In the genomic region with DNA sequence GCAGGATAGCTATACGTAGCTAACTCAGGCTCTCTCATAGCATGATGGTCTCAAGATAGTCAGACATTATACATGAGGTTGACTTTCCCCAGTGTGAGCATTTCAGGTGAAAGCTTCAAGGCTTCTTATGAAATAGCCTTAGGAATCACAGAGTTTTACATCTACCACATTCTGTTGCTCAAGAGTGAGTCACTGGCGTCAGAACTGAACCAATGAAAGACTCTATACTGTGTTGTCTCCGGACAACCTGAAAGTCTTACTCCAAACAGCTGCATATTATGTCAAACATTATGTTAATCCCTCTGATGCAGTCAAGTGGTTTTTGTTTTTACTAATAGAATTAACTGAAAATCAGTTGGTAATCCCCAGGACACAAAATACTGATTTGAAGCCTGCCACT, we compare ENCODE assay signal across 26 cellular contexts.
DNase-seq lines count a peak whose midpoint lies in the region; TF ChIP-seq lines count a peak whose summit lies in the region.
"Had no signal": no experiment of that assay in that cellular context is flagged by ENCODE, and none has a peak within 500 bp of the region (broad histone marks: within the 10 kb centered on the region; RNA-seq: fewer than 3 reads in every experiment).

No MANE protein-coding gene starts in this region.

- no peak overlapping the region for H4K91ac ChIP-seq in neuronal stem cell (ENCODE audit: low read depth, low read length, poor library complexity)

- H3K27me3 Mint-ChIP-seq in immature natural killer cell (ENCODE audit: low read depth in 3 of 3): peaks cover 0 to 2% (median 0%) of the 10 kb centered on the region in 3 donors
- peaks cover 14% of the 10 kb centered on the region for H3K27me3 Mint-ChIP-seq in progenitor cell of endocrine pancreas
- H3K27me3 Mint-ChIP-seq: activated CD4-positive, alpha-beta memory T cell treated with anti-CD3 and anti-CD28 coated beads, Interleukin-2, amount 10 ng/mL, durations not matched to agents 7 days and 5 days; activated naive CD8-positive, alpha-beta T cell treated with anti-CD3 and anti-CD28 coated beads for 36 hours; CD4-positive, alpha-beta T cell had no signal

- no peaks in the 10 kb centered on the region for H3K79me1 ChIP-seq in neuronal stem cell (ENCODE audit: low read depth, low read length)

- TF ChIP-seq CTCF in mammary epithelial cell (conservative IDR thresholded peaks at IDR 0.05 in 1 of 2, IDR thresholded peaks at IDR 0.05 in 1 of 2; ENCODE audit: extremely low read depth in 1 of 2, insufficient read depth in 1 of 2, low read depth in 1 of 2, low read length in 2 of 2): no peak
- TF ChIP-seq CTCF in progenitor cell of endocrine pancreas (IDR thresholded peaks at IDR 0.05; ENCODE audit: unreplicated experiment): no peak

- H3K9ac ChIP-seq in mammary epithelial cell (ENCODE audit: insufficient read depth, low read length) (no peak overlapping the region), neuronal stem cell (ENCODE audit: low read depth, low read length, poor library complexity) (no peak overlapping the region)

- H3K9me3 ChIP-seq in mammary epithelial cell (replicated peaks; ENCODE audit: insufficient read depth, low read length) (no peaks in the 10 kb centered on the region), neuronal stem cell (replicated peaks in 1 of 2; ENCODE audit: control insufficient read depth in 2 of 2, insufficient read depth in 1 of 2, low read depth in 1 of 2, low read length in 2 of 2) (peaks cover 2 to 13% of the 10 kb centered on the region in 2 donors)
- H3K9me3 ChIP-seq: esophagus muscularis mucosa, mucosa of descending colon, stomach had no signal

- H2BK120ac ChIP-seq in neuronal stem cell (ENCODE audit: low read depth, low read length): no peak overlapping the region

- H2AFZ ChIP-seq in mammary epithelial cell (ENCODE audit: low read depth, low read length): no peak overlapping the region
- peak overlapping the region; percentile 29 for H2AFZ ChIP-seq in neuronal stem cell (ENCODE audit: low read length)

- H3K36me3 ChIP-seq in mammary epithelial cell (ENCODE audit: insufficient read depth, low read length) (no peaks in the 10 kb centered on the region), neuronal stem cell (replicated peaks in 1 of 2; ENCODE audit: control insufficient read depth in 2 of 2, insufficient read depth in 2 of 2, low read length in 2 of 2) (no peaks in the 10 kb centered on the region)
- H3K36me3 ChIP-seq: esophagus muscularis mucosa, gastroesophageal sphincter, stomach, tibial nerve had no signal

- no TSS peak for BruUV-seq in mammary epithelial cell (replicated peaks; lab: Mats Ljungman, UMichigan)

- intact Hi-C loops in mammary epithelial cell (cut with micrococcal nuclease): no loop called here

- H2AK5ac ChIP-seq in neuronal stem cell (ENCODE audit: low read depth, low read length): no peak overlapping the region

- H3K14ac ChIP-seq in neuronal stem cell (ENCODE audit: low read length): no peak overlapping the region

- H3K23ac ChIP-seq in neuronal stem cell (ENCODE audit: low read depth, low read length, poor library complexity): no peak overlapping the region

- H3K4ac ChIP-seq in neuronal stem cell (ENCODE audit: low read length): no peak overlapping the region

- H3K27ac ChIP-seq in mammary epithelial cell (ENCODE audit: insufficient read depth, low read depth, low read length): no peak overlapping the region
- no peak overlapping the region for H3K27ac ChIP-seq in neuronal stem cell (replicated peaks; ENCODE audit: low read length)
- H3K27ac ChIP-seq: esophagus muscularis mucosa, gastroesophageal sphincter, stomach, tibial nerve had no signal

- CTCF ChIA-PET in mammary epithelial cell (lab: Charles Lee; ENCODE audit: low non-redundant PET): no interaction called here

- H3K4me1 ChIP-seq in mammary epithelial cell (ENCODE audit: insufficient read depth, low read length) (no peaks in the 10 kb centered on the region), neuronal stem cell (ENCODE audit: control insufficient read depth in 2 of 2, insufficient read depth in 1 of 2, low read depth in 1 of 2, low read length in 2 of 2) (peaks cover 0 to 1% of the 10 kb centered on the region in 2 donors)
- H3K4me1 ChIP-seq: esophagus muscularis mucosa, gastroesophageal sphincter, stomach had no signal

- no peak overlapping the region for H3K18ac ChIP-seq in neuronal stem cell (ENCODE audit: low read length)

- H3K4me3 Mint-ChIP-seq in immature natural killer cell (no peak overlapping the region), progenitor cell of endocrine pancreas (ENCODE audit: low read depth) (no peak overlapping the region)
- H3K4me3 Mint-ChIP-seq: activated CD4-positive, alpha-beta memory T cell treated with anti-CD3 and anti-CD28 coated beads, Interleukin-2, amount 10 ng/mL, durations not matched to agents 7 days and 5 days; activated naive CD8-positive, alpha-beta T cell treated with anti-CD3 and anti-CD28 coated beads for 36 hours; CD4-positive, alpha-beta T cell; nephron progenitor cell had no signal

- H3K36me3 Mint-ChIP-seq in immature natural killer cell (no peaks in the 10 kb centered on the region), progenitor cell of endocrine pancreas (ENCODE audit: insufficient read depth) (no peaks in the 10 kb centered on the region)
- H3K36me3 Mint-ChIP-seq: activated naive CD8-positive, alpha-beta T cell treated with anti-CD3 and anti-CD28 coated beads for 36 hours had no signal

- H3K4me1 Mint-ChIP-seq in immature natural killer cell: no peaks in the 10 kb centered on the region
- H3K4me1 Mint-ChIP-seq in progenitor cell of endocrine pancreas (ENCODE audit: low read depth): peaks cover 5% of the 10 kb centered on the region
- H3K4me1 Mint-ChIP-seq: activated CD4-positive, alpha-beta memory T cell treated with anti-CD3 and anti-CD28 coated beads, Interleukin-2, amount 10 ng/mL, durations not matched to agents 7 days and 5 days; activated naive CD8-positive, alpha-beta T cell treated with anti-CD3 and anti-CD28 coated beads for 36 hours; nephron progenitor cell had no signal

- H3K27ac Mint-ChIP-seq in immature natural killer cell (no peak overlapping the region), progenitor cell of endocrine pancreas (no peak overlapping the region)
- H3K27ac Mint-ChIP-seq: activated CD4-positive, alpha-beta memory T cell treated with anti-CD3 and anti-CD28 coated beads, Interleukin-2, amount 10 ng/mL, durations not matched to agents 7 days and 5 days; activated naive CD8-positive, alpha-beta T cell treated with anti-CD3 and anti-CD28 coated beads for 36 hours; CD4-positive, alpha-beta T cell; nephron progenitor cell had no signal

- H3K4me2 ChIP-seq in mammary epithelial cell (ENCODE audit: insufficient read depth, low read depth, low read length): no peak overlapping the region
- H3K4me2 ChIP-seq in neuronal stem cell (ENCODE audit: insufficient read depth, low read length, poor library complexity, severe bottlenecking): no peak overlapping the region

- H3K9me3 Mint-ChIP-seq in immature natural killer cell: peaks cover 0 to 12% (median 2%) of the 10 kb centered on the region in 6 donors
- H3K9me3 Mint-ChIP-seq in progenitor cell of endocrine pancreas (ENCODE audit: low read depth): no peaks in the 10 kb centered on the region
- H3K9me3 Mint-ChIP-seq: activated CD4-positive, alpha-beta memory T cell treated with anti-CD3 and anti-CD28 coated beads, Interleukin-2, amount 10 ng/mL, durations not matched to agents 7 days and 5 days; nephron progenitor cell had no signal

- in situ Hi-C loops in mammary epithelial cell (cut with MboI; ENCODE audit: low sequenced_read_pairs in 2 of 2): loop anchor here (10.0 to 25.0 kb wide), 2 partner anchors 302 to 829 kb away; no protein-coding TSS in a partner anchor

- no peaks in the 10 kb centered on the region for H3K79me2 ChIP-seq in mammary epithelial cell (ENCODE audit: insufficient read depth, low read length)

- dilution Hi-C loops in mammary epithelial cell (cut with HindIII; ENCODE audit: low sequenced_read_pairs): no loop called here

- H2BK5ac ChIP-seq in neuronal stem cell (ENCODE audit: low read length): no peak overlapping the region

- DNase-seq in HCEC 1CT (peak; percentile 3), NCI-H524 (lab: John Stamatoyannopoulos, UW) (peak; percentile 7 to 86), mammary epithelial cell (peak; percentile 46), neuronal stem cell (ENCODE audit: low spot score) (no peak), immature natural killer cell (no peak), progenitor cell of endocrine pancreas (ENCODE audit: low spot score, unreplicated experiment) (no peak), glomerular visceral epithelial cell (ENCODE audit: extremely low spot score) (no peak)
- no peak for DNase-seq in activated CD4-positive, alpha-beta T cell treated with anti-CD3 and anti-CD28 coated beads for 48 hours
- DNase-seq: activated CD4-positive, alpha-beta memory T cell treated with anti-CD3 and anti-CD28 coated beads, Interleukin-2, amount 10 ng/mL, durations not matched to agents 7 days and 5 days; activated effector memory CD4-positive, alpha-beta T cell treated with Interleukin-2 at 50 U/mL for 16 hours; activated naive CD8-positive, alpha-beta T cell treated with anti-CD3 and anti-CD28 coated beads for 36 hours; activated T-cell treated with anti-CD3 and anti-CD28 coated beads for 4 hours; CD4-positive, alpha-beta T cell; hypothalamus; islet precursor cell; KBM-7; mucosa of descending colon; NCI-H187 treated with DMSO at 0.1 percent for 48 hours; nephron progenitor cell; posterior cingulate gyrus; SIG-M5; stimulated activated CD8-positive, alpha-beta memory T cell treated with anti-CD3 and anti-CD28 coated beads, Interleukin-4, amount 100 ng/mL, for 48 hours; stomach had no signal

- 65% methylated on average over 3 of the region's 3 CpGs for WGBS in mammary epithelial cell (ENCODE audit: low coverage, missing lambda C conversion rate)
- WGBS in neuronal stem cell (ENCODE audit: extremely low coverage in 2 of 2, insufficient read length in 2 of 2, insufficient replicate concordance in 1 of 2), 2 donors: no CpG with 5 or more reads among the region's 3 CpGs

- no peak overlapping the region for H2BK12ac ChIP-seq in neuronal stem cell (ENCODE audit: low read length)

- no peaks in the 10 kb centered on the region for H4K20me1 ChIP-seq in mammary epithelial cell (ENCODE audit: insufficient read depth, low read length)

- H3K4me3 ChIP-seq in mammary epithelial cell (replicated peaks in 1 of 3; ENCODE audit: insufficient read depth in 1 of 3, low read depth in 2 of 3, low read length in 3 of 3) (no peak overlapping the region), neuronal stem cell (ENCODE audit: low read length in 2 of 2) (no peak overlapping the region)
- H3K4me3 ChIP-seq: esophagus muscularis mucosa, gastroesophageal sphincter, mucosa of descending colon, stomach, tibial nerve had no signal

- H2BK15ac ChIP-seq in neuronal stem cell (ENCODE audit: low read length): no peak overlapping the region

- no peaks in the 10 kb centered on the region for H3K27me3 ChIP-seq in mammary epithelial cell (ENCODE audit: insufficient read depth, low read length)
- H3K27me3 ChIP-seq in neuronal stem cell (ENCODE audit: control insufficient read depth in 3 of 3, insufficient read depth in 3 of 3, low read depth in 1 of 3, low read length in 3 of 3): no peaks in the 10 kb centered on the region
- H3K27me3 ChIP-seq: esophagus muscularis mucosa, gastroesophageal sphincter, stomach, tibial nerve had no signal

- no peak overlapping the region for H4K8ac ChIP-seq in neuronal stem cell (ENCODE audit: low read depth, low read length)

Comparison
In these comparisons a context has a peak if more than half of its experiments do, and no peak if none do; other contexts are left out.
1. DNase-seq: peak in HCEC 1CT (single experiment), NCI-H524 (2 of 2) and mammary epithelial cell (single experiment); none in neuronal stem cell (single experiment), activated CD4-positive, alpha-beta T cell treated with anti-CD3 and anti-CD28 coated beads for 48 hours (single experiment), immature natural killer cell (0 of 3), progenitor cell of endocrine pancreas (single experiment) and glomerular visceral epithelial cell (single experiment).